8 cellular contexts compared by ENCODE assay signal in genomic region chr1:45206808-45207624, GRCh38. TPM values are rescaled to one million over a fixed set of nuclear protein-coding genes. Genes with fewer than 3 reads are reported as not detected.
DNase-seq lines count a peak whose midpoint lies in the region; ATAC-seq and TF ChIP-seq lines count a peak whose summit lies in the region.

No MANE protein-coding gene starts in this region.

- H3K4me3 Mint-ChIP-seq in WTC11 = peak overlapping the region; percentile 87
- H3K4me3 Mint-ChIP-seq in stimulated activated effector memory CD8-positive, alpha-beta T cell treated with anti-CD3 and anti-CD28 coated beads, Interleukin-12 subunit alpha, Interleukin-12 subunit beta, amount 100 ng/mL, for 72 hours = peak overlapping the region; percentile 77

- POLR2A ChIA-PET in HEK293T (lab: Yijun Ruan, JAX) = interaction anchor here (1.0 to 1.9 kb wide), 4 partner anchors 96 to 196 kb away, joined by 3 to 5 read pairs (median 4); partner anchors contain the start of genes HECTD3, MUTYH and TOE1
- POLR2A ChIA-PET in WTC11 (lab: Charles Lee) = interaction anchor here (0.5 to 0.6 kb wide), 2 partner anchors 102 to 363 kb away, joined by 4 to 6 read pairs; no protein-coding TSS in a partner anchor

- H3K27ac Mint-ChIP-seq in WTC11 = no peak overlapping the region
- H3K27ac Mint-ChIP-seq in stimulated activated effector memory CD8-positive, alpha-beta T cell treated with anti-CD3 and anti-CD28 coated beads, Interleukin-12 subunit alpha, Interleukin-12 subunit beta, amount 100 ng/mL, for 72 hours = peak overlapping the region; percentile 3

- no peak for DNase-seq in HEK293T (ENCODE audit: extremely low spot score)
- DNase-seq in WTC11 (ENCODE audit: low spot score) = no peak
- no peak for DNase-seq in stimulated activated effector memory CD8-positive, alpha-beta T cell treated with anti-CD3 and anti-CD28 coated beads, Interleukin-12 subunit alpha, Interleukin-12 subunit beta, amount 100 ng/mL, for 72 hours (ENCODE audit: low spot score in 2 of 2)
- no peak for DNase-seq in GM19240 (ENCODE audit: insufficient read length, low spot score)
- no peak for DNase-seq in putamen (ENCODE audit: low spot score)
- DNase-seq in NOMO-1 treated with DMSO at 0.1 percent for 48 hours (lab: John Stamatoyannopoulos, UW; ENCODE audit: unreplicated experiment) = no peak

- no peak for ATAC-seq in WTC11
- no peak for ATAC-seq in stimulated activated effector memory CD8-positive, alpha-beta T cell treated with anti-CD3 and anti-CD28 coated beads, Interleukin-12 subunit alpha, Interleukin-12 subunit beta, amount 100 ng/mL, for 72 hours
- no peak for ATAC-seq in HG02642 (IDR thresholded peaks at IDR 0.05; ENCODE audit: poor library complexity, unreplicated experiment)

- peaks cover 50% of the 10 kb centered on the region for H3K27me3 Mint-ChIP-seq in WTC11 (ENCODE audit: low read depth)

- peak overlapping the region; percentile 73 for H3K4me3 ChIP-seq in iPS-11a (ENCODE audit: low read depth, low read length)

- TF ChIP-seq CTCF in WTC11 (IDR thresholded peaks at IDR 0.05) = no peak

- peaks cover 31% of the 10 kb centered on the region for H3K4me1 Mint-ChIP-seq in WTC11
- peaks cover 25% of the 10 kb centered on the region for H3K4me1 Mint-ChIP-seq in stimulated activated effector memory CD8-positive, alpha-beta T cell treated with anti-CD3 and anti-CD28 coated beads, Interleukin-12 subunit alpha, Interleukin-12 subunit beta, amount 100 ng/mL, for 72 hours

- no peaks in the 10 kb centered on the region for H3K36me3 Mint-ChIP-seq in WTC11
- H3K36me3 Mint-ChIP-seq in stimulated activated effector memory CD8-positive, alpha-beta T cell treated with anti-CD3 and anti-CD28 coated beads, Interleukin-12 subunit alpha, Interleukin-12 subunit beta, amount 100 ng/mL, for 72 hours = peaks cover 13% of the 10 kb centered on the region

- H3K9me3 Mint-ChIP-seq in WTC11 = no peaks in the 10 kb centered on the region
- no peaks in the 10 kb centered on the region for H3K9me3 Mint-ChIP-seq in stimulated activated effector memory CD8-positive, alpha-beta T cell treated with anti-CD3 and anti-CD28 coated beads, Interleukin-12 subunit alpha, Interleukin-12 subunit beta, amount 100 ng/mL, for 72 hours

- CTCF ChIA-PET in HEK293T (lab: Yijun Ruan, JAX) = no interaction called here
- CTCF ChIA-PET in WTC11 (lab: Charles Lee) = interaction anchor here (0.6 to 1.3 kb wide), 4 partner anchors 16 to 297 kb away, joined by 3 to 6 read pairs (median 3); no protein-coding TSS in a partner anchor

TF ChIP-seq in HEK293T, 16 proteins besides CTCF, POLR2A, EP300 and RAD21:
- TF ChIP-seq PKNOX1 (IDR thresholded peaks at IDR 0.05) (0 out of 2 replicates have a peak, but pooled peaks have one; percentile 14), HDGF (IDR thresholded peaks at IDR 0.05; ENCODE audit: borderline replicate concordance) (no peak), ELF4 (IDR thresholded peaks at IDR 0.05) (no peak), LEF1 (IDR thresholded peaks at IDR 0.05; ENCODE audit: borderline replicate concordance) (no peak)

TF ChIP-seq in WTC11, 78 proteins besides CTCF, POLR2A, EP300 and RAD21:
- TF ChIP-seq ERG (CRISPR knock-in tag; IDR thresholded peaks at IDR 0.05) (no peak), ZNF512 (CRISPR knock-in tag; IDR thresholded peaks at IDR 0.05; ENCODE audit: borderline replicate concordance) (no peak), ZNF121 (CRISPR knock-in tag; IDR thresholded peaks at IDR 0.05) (no peak), ZBTB43 (CRISPR knock-in tag; IDR thresholded peaks at IDR 0.05) (no peak), STAT6 (CRISPR knock-in tag; conservative IDR thresholded peaks at IDR 0.05; ENCODE audit: low read depth) (no peak)

RNA-seq across cellular contexts. Expression of gene ZSWIM5, which starts 0.6 kb away (rescaled TPM):
- 2.2 to 2.6 TPM (median 2.6 TPM) in 3 replicates for total RNA-seq in WTC11 (2021)
